In the genomic region with DNA sequence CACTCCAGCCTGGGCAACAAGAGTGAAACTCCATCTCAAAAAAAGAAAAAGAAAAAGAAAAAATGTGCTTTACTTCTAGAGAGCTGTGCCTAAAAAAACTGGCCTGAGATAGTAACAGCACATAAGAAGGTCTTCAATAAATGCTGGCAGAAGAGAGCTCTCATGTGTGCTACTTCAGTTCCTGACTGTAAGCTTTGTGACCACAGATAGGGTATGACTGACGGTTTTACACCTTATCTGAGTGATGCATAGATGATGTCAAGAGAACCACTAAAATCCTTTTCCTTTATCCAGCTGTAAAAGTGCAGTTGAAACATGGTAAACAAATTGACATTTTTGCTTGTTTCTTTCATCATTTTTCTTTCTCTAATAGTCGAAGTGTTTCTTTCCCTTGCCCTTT, we compare ENCODE assay signal across 22 cellular contexts.
"Had no signal": no experiment of that assay in that cellular context is flagged by ENCODE, and none has a peak within 500 bp of the region (broad histone marks: within the 10 kb centered on the region; RNA-seq: fewer than 3 reads in every experiment).

No MANE protein-coding gene starts in this region.

- H3K27ac ChIP-seq: breast epithelium, esophagus muscularis mucosa, lower lobe of right lung, parathyroid adenoma, suprapubic skin, transverse colon, uterus, VCaP had no signal

- H3K9ac ChIP-seq: parathyroid adenoma had no signal

- H2AFZ ChIP-seq: parathyroid adenoma had no signal

- H3K36me3 ChIP-seq: breast epithelium, transverse colon, uterus had no signal

- H3K27ac Mint-ChIP-seq: activated naive CD4-positive, alpha-beta T cell treated with anti-CD3 and anti-CD28 coated beads, Interleukin-2, amount 50 U/mL, for 24 hours; nephron; T-helper 2 cell treated with Interferon-gamma antibody and Interleukin-4, amounts not matched to agents 5 μg/mL and 100 μg/mL, for 36 hours had no signal

- DNase-seq: activated CD4-positive, alpha-beta T cell treated with anti-CD3 and anti-CD28 coated beads, Interleukin-2, amount 50 U/mL, for 4 hours; activated CD4-positive, CD25-positive, alpha-beta regulatory T cell treated with anti-CD3 and anti-CD28 coated beads, Interleukin-2, amount 50 U/mL, for 72 hours; activated gamma-delta T cell; effector CD4-positive, alpha-beta T cell; hippocampal formation; islet precursor cell; left colon; lower lobe of right lung; stimulated activated CD4-positive, alpha-beta T cell treated with anti-CD3 and anti-CD28 coated beads, Interleukin-4, amount 100 ng/mL, for 1 hour; stimulated activated naive CD8-positive, alpha-beta T cell treated with anti-CD3 and anti-CD28 coated beads, Interleukin-15, amount 100 ng/mL, for 72 hours; transverse colon; uterus had no signal

- H3K4me3 Mint-ChIP-seq: activated naive CD4-positive, alpha-beta T cell treated with anti-CD3 and anti-CD28 coated beads, Interleukin-2, amount 50 U/mL, for 24 hours; nephron; stimulated activated naive CD8-positive, alpha-beta T cell treated with anti-CD3 and anti-CD28 coated beads, Interleukin-15, amount 100 ng/mL, for 72 hours; T-helper 2 cell treated with Interferon-gamma antibody and Interleukin-4, amounts not matched to agents 5 μg/mL and 100 μg/mL, for 36 hours had no signal

- H3K27me3 Mint-ChIP-seq: activated naive CD4-positive, alpha-beta T cell treated with anti-CD3 and anti-CD28 coated beads, Interleukin-2, amount 50 U/mL, for 24 hours; stimulated activated naive CD8-positive, alpha-beta T cell treated with anti-CD3 and anti-CD28 coated beads, Interleukin-15, amount 100 ng/mL, for 72 hours had no signal

- H3K4me2 ChIP-seq: smooth muscle cell had no signal

- H3K9me3 Mint-ChIP-seq: activated naive CD4-positive, alpha-beta T cell treated with anti-CD3 and anti-CD28 coated beads, Interleukin-2, amount 50 U/mL, for 24 hours; nephron; stimulated activated naive CD8-positive, alpha-beta T cell treated with anti-CD3 and anti-CD28 coated beads, Interleukin-15, amount 100 ng/mL, for 72 hours; T-helper 2 cell treated with Interferon-gamma antibody and Interleukin-4, amounts not matched to agents 5 μg/mL and 100 μg/mL, for 36 hours had no signal

- ATAC-seq: left colon; lower lobe of right lung; sciatic nerve; stimulated activated naive CD8-positive, alpha-beta T cell treated with anti-CD3 and anti-CD28 coated beads, Interleukin-15, amount 100 ng/mL, for 72 hours had no signal

- H3K79me2 ChIP-seq: parathyroid adenoma had no signal

- H3K4me1 Mint-ChIP-seq: activated naive CD4-positive, alpha-beta T cell treated with anti-CD3 and anti-CD28 coated beads, Interleukin-2, amount 50 U/mL, for 24 hours; stimulated activated naive CD8-positive, alpha-beta T cell treated with anti-CD3 and anti-CD28 coated beads, Interleukin-15, amount 100 ng/mL, for 72 hours had no signal

- H3K27me3 ChIP-seq: breast epithelium, esophagus muscularis mucosa, suprapubic skin, transverse colon, uterus had no signal

- H3K9me3 ChIP-seq: breast epithelium, esophagus muscularis mucosa, lower lobe of right lung, suprapubic skin, transverse colon, uterus had no signal

- H3K4me3 ChIP-seq: breast epithelium, esophagus muscularis mucosa, lower lobe of right lung, smooth muscle cell, suprapubic skin, transverse colon, uterus had no signal

- H3K4me1 ChIP-seq: breast epithelium, esophagus muscularis mucosa, lower lobe of right lung, parathyroid adenoma, suprapubic skin, transverse colon, uterus had no signal
